Comparison of ENCODE assay signal across 10 cellular contexts in the genomic region with DNA sequence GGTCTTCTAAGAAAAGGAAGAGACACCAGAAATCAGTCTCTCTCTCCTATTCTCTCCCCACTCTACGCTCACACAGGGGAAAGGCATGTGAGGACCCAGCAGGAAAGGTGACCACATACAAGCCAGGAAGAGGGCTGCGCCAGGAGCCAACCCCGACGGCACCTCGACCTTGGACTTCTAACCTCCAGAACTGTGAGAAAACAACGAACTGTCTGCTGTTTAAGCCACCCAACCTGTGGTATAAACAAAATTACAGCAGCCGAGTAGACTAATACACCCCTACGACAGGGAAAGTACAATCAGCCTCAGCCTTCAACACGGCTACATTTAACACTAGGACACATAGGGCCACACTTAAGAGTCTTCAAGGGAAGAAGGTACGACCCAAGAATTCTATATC. TPM values are rescaled to one million over a fixed set of nuclear protein-coding genes. Genes with fewer than 3 reads are reported as not detected.
"Had no signal": no experiment of that assay in that cellular context is flagged by ENCODE, and none has a peak within 500 bp of the region (broad histone marks: within the 10 kb centered on the region; RNA-seq: fewer than 3 reads in every experiment).

No MANE protein-coding gene starts in this region.

RNA-seq across cellular contexts. Expression of a gene that starts 44.6 kb away (rescaled TPM):
- total RNA-seq: activated CD4-positive, alpha-beta memory T cell treated with anti-CD3 and anti-CD28 coated beads, Interleukin-2, amount 10 ng/mL, durations not matched to agents 7 days and 5 days; activated CD4-positive, alpha-beta T cell treated with anti-CD3 and anti-CD28 coated beads for 36 hours; activated CD4-positive, alpha-beta T cell treated with anti-CD3 and anti-CD28 coated beads, Interleukin-2, amount 10 ng/mL, durations not matched to agents 7 days and 5 days; activated CD8-positive, alpha-beta memory T cell treated with anti-CD3 and anti-CD28 coated beads, Interleukin-2, amount 10 ng/mL, durations not matched to agents 7 days and 5 days; activated CD8-positive, alpha-beta T cell treated with anti-CD3 and anti-CD28 coated beads, Interleukin-2, amount 10 ng/mL, durations not matched to agents 7 days and 5 days; activated naive CD8-positive, alpha-beta T cell treated with anti-CD3 and anti-CD28 coated beads, Interleukin-2, amount 10 ng/mL, durations not matched to agents 7 days and 5 days; activated T-helper 2 cell treated with anti-CD3 and anti-CD28 coated beads, Interferon-gamma antibody, Interleukin-2, Interleukin-4, amounts not matched to agents 10 μg/mL and 5 μg/mL and 100 μg/mL, durations not matched to agents 14 hours and 24 hours and 36 hours; T-helper 1 cell treated with Interleukin-12 subunit alpha and Interleukin-12 subunit beta and Interleukin-4 antibody, amounts not matched to agents 30 ng/mL and 1 ng/mL, for 36 hours; T-helper 17 cell; T-helper 2 cell treated with Interferon-gamma antibody and Interleukin-4, amounts not matched to agents 100 ng/mL and 5 ng/mL, for 36 hours had no signal
